Comparison of ENCODE assay signal across 26 cellular contexts in genomic region chr3:35678552-35679220, GRCh38. TPM values are rescaled to one million over a fixed set of nuclear protein-coding genes. Genes with fewer than 3 reads are reported as not detected.
DNase-seq lines count a peak whose midpoint lies in the region; ATAC-seq and TF ChIP-seq lines count a peak whose summit lies in the region.
"Had no signal": no experiment of that assay in that cellular context is flagged by ENCODE, and none has a peak within 500 bp of the region (broad histone marks: within the 10 kb centered on the region; RNA-seq: fewer than 3 reads in every experiment).

No MANE protein-coding gene starts in this region.

- H3K4me3 Mint-ChIP-seq in progenitor cell of endocrine pancreas (ENCODE audit: low read depth): no peak overlapping the region
- H3K4me3 Mint-ChIP-seq: activated CD8-positive, alpha-beta T cell treated with anti-CD3 and anti-CD28 coated beads, Interleukin-2, amount 10 ng/mL, durations not matched to agents 7 days and 5 days; HFFc6; stimulated activated naive CD8-positive, alpha-beta T cell treated with anti-CD3 and anti-CD28 coated beads, Interleukin-15, amount 100 ng/mL, for 72 hours had no signal

- no peak overlapping the region for H3K27ac ChIP-seq in right lobe of liver
- H3K27ac ChIP-seq: gastroesophageal sphincter, GM23248, lower lobe of right lung, neutrophil, upper lobe of right lung had no signal

- peaks cover 31% of the 10 kb centered on the region for H3K4me1 Mint-ChIP-seq in progenitor cell of endocrine pancreas (ENCODE audit: low read depth)
- H3K4me1 Mint-ChIP-seq: stimulated activated naive CD8-positive, alpha-beta T cell treated with anti-CD3 and anti-CD28 coated beads, Interleukin-15, amount 100 ng/mL, for 72 hours had no signal

- peaks cover 0 to 3% (median 0%) of the 10 kb centered on the region in 4 donors for H3K4me1 ChIP-seq in right lobe of liver
- H3K4me1 ChIP-seq: BE2C, gastroesophageal sphincter, lower lobe of right lung, upper lobe of right lung had no signal

- DNase-seq in Ammon's horn (ENCODE audit: low spot score) (peak; percentile 47), NCI-H524 treated with DMSO at 0.1 percent for 48 hours (lab: John Stamatoyannopoulos, UW) (peak; percentile 75), astrocyte of the hippocampus (ENCODE audit: low read depth, low spot score) (peak; percentile 1), progenitor cell of endocrine pancreas (ENCODE audit: low spot score, unreplicated experiment) (no peak), right lobe of liver (no peak), NCI-H345 treated with DMSO at 0.1 percent for 48 hours (lab: John Stamatoyannopoulos, UW; ENCODE audit: unreplicated experiment) (no peak)
- DNase-seq in activated naive CD4-positive, alpha-beta T cell treated with anti-CD3 and anti-CD28 coated beads, Interleukin-2, amount 50 U/mL, for 72 hours (ENCODE audit: low spot score in 2 of 2): no peak
- DNase-seq: activated CD8-positive, alpha-beta T cell treated with anti-CD3 and anti-CD28 coated beads, Interleukin-2, amount 10 ng/mL, durations not matched to agents 7 days and 5 days; BE2C; GM23248; HFFc6; Karpas-422; lower lobe of right lung; mucosa of descending colon; NCI-H1092; NCI-H2081 treated with DMSO at 0.1 percent for 48 hours; NCI-H510A treated with DMSO at 0.1 percent for 48 hours; stimulated activated naive CD8-positive, alpha-beta T cell treated with anti-CD3 and anti-CD28 coated beads, Interleukin-15, amount 100 ng/mL, for 72 hours; SW 1271; upper lobe of right lung had no signal

- H3K36me3 ChIP-seq in right lobe of liver: no peaks in the 10 kb centered on the region
- H3K36me3 ChIP-seq: BE2C, gastroesophageal sphincter, lower lobe of right lung, neutrophil, upper lobe of right lung had no signal

- TF ChIP-seq CTCF in progenitor cell of endocrine pancreas (IDR thresholded peaks at IDR 0.05; ENCODE audit: unreplicated experiment): no peak
- no peak for TF ChIP-seq CTCF in right lobe of liver (IDR thresholded peaks at IDR 0.05)

- TF ChIP-seq POLR2A in right lobe of liver (IDR thresholded peaks at IDR 0.05): no peak

- no peak overlapping the region for H3K4me3 ChIP-seq in right lobe of liver
- H3K4me3 ChIP-seq: gastroesophageal sphincter, GM23248, lower lobe of right lung, mucosa of descending colon, upper lobe of right lung had no signal

- H3K9me3 Mint-ChIP-seq in progenitor cell of endocrine pancreas (ENCODE audit: low read depth): no peaks in the 10 kb centered on the region
- peaks cover 4 to 5% of the 10 kb centered on the region in 2 donors for H3K9me3 Mint-ChIP-seq in activated naive CD4-positive, alpha-beta T cell treated with anti-CD3 and anti-CD28 coated beads, Interleukin-2, amount 50 U/mL, for 72 hours
- H3K9me3 Mint-ChIP-seq: stimulated activated naive CD8-positive, alpha-beta T cell treated with anti-CD3 and anti-CD28 coated beads, Interleukin-15, amount 100 ng/mL, for 72 hours had no signal

- no peak for ATAC-seq in activated naive CD4-positive, alpha-beta T cell treated with anti-CD3 and anti-CD28 coated beads, Interleukin-2, amount 50 U/mL, for 72 hours
- no peak for ATAC-seq in right lobe of liver
- no peak for ATAC-seq in HG03432 (IDR thresholded peaks at IDR 0.05; ENCODE audit: unreplicated experiment)
- ATAC-seq: activated CD4-positive, CD25-positive, alpha-beta regulatory T cell treated with anti-CD3 and anti-CD28 coated beads, Interleukin-2, amount 50 U/mL, for 24 hours; activated CD8-positive, alpha-beta T cell treated with anti-CD3 and anti-CD28 coated beads, Interleukin-2, amount 10 ng/mL, durations not matched to agents 7 days and 5 days; gastroesophageal sphincter; lower lobe of right lung; mucosa of descending colon; stimulated activated naive CD8-positive, alpha-beta T cell treated with anti-CD3 and anti-CD28 coated beads, Interleukin-15, amount 100 ng/mL, for 72 hours; upper lobe of right lung had no signal

- H3K27me3 ChIP-seq in right lobe of liver: no peaks in the 10 kb centered on the region
- H3K27me3 ChIP-seq: gastroesophageal sphincter, neutrophil had no signal

- 63% methylated on average over 6 of the region's 7 CpGs for WGBS in right lobe of liver (ENCODE audit: insufficient coverage, low coverage, low lambda C conversion rate, missing lambda C conversion rate)

- peaks cover 21% of the 10 kb centered on the region for H3K27me3 Mint-ChIP-seq in progenitor cell of endocrine pancreas
- H3K27me3 Mint-ChIP-seq: stimulated activated naive CD8-positive, alpha-beta T cell treated with anti-CD3 and anti-CD28 coated beads, Interleukin-15, amount 100 ng/mL, for 72 hours had no signal

- no peaks in the 10 kb centered on the region for H3K36me3 Mint-ChIP-seq in progenitor cell of endocrine pancreas (ENCODE audit: insufficient read depth)
- H3K36me3 Mint-ChIP-seq in activated naive CD4-positive, alpha-beta T cell treated with anti-CD3 and anti-CD28 coated beads, Interleukin-2, amount 50 U/mL, for 72 hours: no peaks in the 10 kb centered on the region

- peak overlapping the region; percentile 26 for H3K27ac Mint-ChIP-seq in progenitor cell of endocrine pancreas
- no peak overlapping the region for H3K27ac Mint-ChIP-seq in activated naive CD4-positive, alpha-beta T cell treated with anti-CD3 and anti-CD28 coated beads, Interleukin-2, amount 50 U/mL, for 72 hours
- H3K27ac Mint-ChIP-seq: activated CD8-positive, alpha-beta T cell treated with anti-CD3 and anti-CD28 coated beads, Interleukin-2, amount 10 ng/mL, durations not matched to agents 7 days and 5 days; HFFc6; stimulated activated naive CD8-positive, alpha-beta T cell treated with anti-CD3 and anti-CD28 coated beads, Interleukin-15, amount 100 ng/mL, for 72 hours had no signal

- H3K9me3 ChIP-seq in right lobe of liver: no peaks in the 10 kb centered on the region
- H3K9me3 ChIP-seq: BE2C, gastroesophageal sphincter, lower lobe of right lung, mucosa of descending colon, neutrophil, upper lobe of right lung had no signal

- intact Hi-C loops in right lobe of liver (cut with DNase I): no loop called here

RNA-seq across cellular contexts. Expression of gene ARPP21, which starts 39.4 kb away (rescaled TPM):
- total RNA-seq in progenitor cell of endocrine pancreas: not detected in 2 replicates
- not detected for total RNA-seq in activated naive CD4-positive, alpha-beta T cell treated with anti-CD3 and anti-CD28 coated beads, Interleukin-2, amount 50 U/mL, for 72 hours
- 1 to 10 TPM in 2 of 6 experiments, under 1 TPM in 3, not detected in 1; 0.51 to 1.8 (median 0.92) TPM for total RNA-seq in right lobe of liver
- total RNA-seq: activated CD8-positive, alpha-beta T cell treated with anti-CD3 and anti-CD28 coated beads, Interleukin-2, amount 10 ng/mL, durations not matched to agents 7 days and 5 days; cardiac septum; Daoy; GM23248; HFFc6; lower lobe of right lung; upper lobe of right lung had no signal

Comparison
In these comparisons a context has a peak if more than half of its experiments do, and no peak if none do; other contexts are left out.
1. DNase-seq: peak in Ammon's horn (single experiment), NCI-H524 treated with DMSO at 0.1 percent for 48 hours (single experiment) and astrocyte of the hippocampus (single experiment); none in progenitor cell of endocrine pancreas (single experiment), activated naive CD4-positive, alpha-beta T cell treated with anti-CD3 and anti-CD28 coated beads, Interleukin-2, amount 50 U/mL, for 72 hours (0 of 2), right lobe of liver (0 of 3) and NCI-H345 treated with DMSO at 0.1 percent for 48 hours (single experiment).